In the genomic region with DNA sequence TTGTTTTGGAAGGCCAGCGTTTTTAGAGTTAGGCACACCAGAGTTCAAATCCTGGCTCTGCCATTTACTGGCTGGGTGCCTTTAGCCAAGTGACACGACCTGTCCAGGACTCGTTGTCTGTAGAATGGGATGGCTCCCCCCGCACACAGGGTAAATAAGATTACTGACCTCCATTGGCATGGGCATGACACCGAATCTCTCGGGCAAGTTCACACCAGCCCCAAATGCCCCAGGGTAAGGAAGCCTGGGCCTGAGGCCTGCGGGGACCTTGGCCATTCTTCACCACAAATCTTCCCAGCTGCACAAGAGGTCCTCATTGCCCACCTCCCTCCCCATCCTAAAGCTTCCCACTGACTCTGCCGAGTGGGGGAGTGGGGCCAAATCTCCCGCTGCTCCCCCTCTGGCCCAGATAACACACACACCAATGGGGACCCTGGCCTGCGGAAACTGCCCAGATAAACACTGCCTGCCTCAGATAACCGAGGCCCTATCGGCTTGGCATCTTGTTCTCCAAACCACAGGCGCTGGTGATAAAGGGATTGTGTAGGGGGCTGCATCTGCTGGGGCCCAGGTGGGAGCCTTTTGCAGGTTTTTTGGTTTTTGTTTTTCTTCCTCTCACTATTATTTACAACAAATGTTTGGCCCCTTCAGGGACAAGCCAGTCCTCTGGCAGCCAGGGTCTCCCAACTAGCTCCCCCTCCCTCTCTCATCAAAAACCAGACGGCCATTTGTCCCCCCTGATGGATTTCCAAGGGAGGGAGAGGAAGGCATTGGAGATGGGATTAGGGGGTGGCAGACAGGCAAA, we compare ENCODE assay signal across 19 cellular contexts.
"Had no signal": no experiment of that assay in that cellular context is flagged by ENCODE, and none has a peak within 500 bp of the region (broad histone marks: within the 10 kb centered on the region; RNA-seq: fewer than 3 reads in every experiment).

No MANE protein-coding gene starts in this region.

- H3K4me3 ChIP-seq: colonic mucosa, heart left ventricle, neural progenitor cell, pancreas, suprapubic skin, thyroid gland had no signal

- H3K36me3 ChIP-seq: colonic mucosa, heart left ventricle, neural progenitor cell, pancreas, suprapubic skin, thyroid gland had no signal

- H3K9ac ChIP-seq: neural progenitor cell had no signal

- DNase-seq: colonic mucosa; effector CD4-positive, alpha-beta T cell; heart left ventricle; hippocampal formation; kidney glomerular epithelial cell; mammary epithelial cell; occipital lobe; pancreas; right cardiac atrium; stimulated activated CD4-positive, alpha-beta T cell treated with anti-CD3 and anti-CD28 coated beads, Interleukin-2, amount 100 ng/mL, for 48 hours; stimulated activated naive CD8-positive, alpha-beta T cell treated with anti-CD3 and anti-CD28 coated beads, Interleukin-15, Interleukin-2, amounts not matched to agents 100 U/mL and 50 U/mL, for 24 hours; thyroid gland had no signal

- H3K9me3 ChIP-seq: colonic mucosa, heart left ventricle, pancreas, suprapubic skin, thyroid gland had no signal

- H3K27me3 ChIP-seq: colonic mucosa, neural progenitor cell, pancreas, thyroid gland had no signal

- H2AFZ ChIP-seq: neural progenitor cell had no signal

- H3K27ac ChIP-seq: colonic mucosa, heart left ventricle, neural progenitor cell, pancreas, suprapubic skin, thyroid gland had no signal

- H3K4me1 ChIP-seq: colonic mucosa, heart left ventricle, pancreas, suprapubic skin, thyroid gland had no signal

- FAIRE-seq: frontal cortex, pancreas, small intestine, urothelium cell line had no signal

- H3K4me2 ChIP-seq: neural progenitor cell had no signal

- ATAC-seq: esophagus mucosa; heart left ventricle; natural killer cell treated with Interleukin-12 subunit alpha and Interleukin-12 subunit beta and Interleukin-15 and Interleukin-18, amount 100 ng/mL, for 72 hours; pancreas; right cardiac atrium; stimulated activated naive CD8-positive, alpha-beta T cell treated with anti-CD3 and anti-CD28 coated beads, Interleukin-15, Interleukin-2, amounts not matched to agents 100 U/mL and 50 U/mL, for 24 hours had no signal
